Comparison of ENCODE assay signal across 8 cellular contexts in genomic region chr13:22114630-22115311, GRCh38.
DNase-seq lines count a peak whose midpoint lies in the region; ATAC-seq lines count a peak whose summit lies in the region.

No MANE protein-coding gene starts in this region.

- H3K27me3 ChIP-seq in H7 (ENCODE audit: control insufficient read depth, insufficient read depth, low read length) = no peaks in the 10 kb centered on the region

- DNase-seq in activated CD4-positive, CD25-positive, alpha-beta regulatory T cell (lab: John Stamatoyannopoulos, UW) = no peak
- peak; percentile 35 for DNase-seq in Jurkat, Clone E6-1 (ENCODE audit: low read depth, low spot score)
- peak; percentile 26 for DNase-seq in activated naive CD8-positive, alpha-beta T cell treated with anti-CD3 and anti-CD28 coated beads, Interleukin-2, amount 50 U/mL, for 24 hours
- DNase-seq in 8988T (no peak), cerebellar nuclear complex (lab: John Stamatoyannopoulos, UW) (no peak), H7 (no peak)

- peaks cover 20% of the 10 kb centered on the region for H3K36me3 Mint-ChIP-seq in activated naive CD8-positive, alpha-beta T cell treated with anti-CD3 and anti-CD28 coated beads, Interleukin-2, amount 50 U/mL, for 24 hours (ENCODE audit: low read depth)

- H3K36me3 ChIP-seq in H7 (replicated peaks; ENCODE audit: control insufficient read depth, insufficient read depth, low read length) = no peaks in the 10 kb centered on the region

- no peak overlapping the region for H3K4me3 ChIP-seq in Jurkat, Clone E6-1 (ENCODE audit: low read length)
- H3K4me3 ChIP-seq in H7 (ENCODE audit: insufficient read depth, low read depth, low read length) = no peak overlapping the region

- peak overlapping the region; percentile 91 for H3K27ac Mint-ChIP-seq in activated naive CD8-positive, alpha-beta T cell treated with anti-CD3 and anti-CD28 coated beads, Interleukin-2, amount 50 U/mL, for 24 hours

- peak; percentile 74 to 77 for ATAC-seq in activated CD4-positive, CD25-positive, alpha-beta regulatory T cell treated with anti-CD3 and anti-CD28 coated beads, Interleukin-2, amount 50 U/mL, for 24 hours
- ATAC-seq in GM21717 (IDR thresholded peaks at IDR 0.05; ENCODE audit: unreplicated experiment) = peak; percentile 77
- peak; percentile 80 for ATAC-seq in activated naive CD8-positive, alpha-beta T cell treated with anti-CD3 and anti-CD28 coated beads, Interleukin-2, amount 50 U/mL, for 24 hours

- peaks cover 78% of the 10 kb centered on the region for H3K4me1 Mint-ChIP-seq in activated naive CD8-positive, alpha-beta T cell treated with anti-CD3 and anti-CD28 coated beads, Interleukin-2, amount 50 U/mL, for 24 hours

- peaks cover 13% of the 10 kb centered on the region for H3K9me3 Mint-ChIP-seq in activated naive CD8-positive, alpha-beta T cell treated with anti-CD3 and anti-CD28 coated beads, Interleukin-2, amount 50 U/mL, for 24 hours

- H3K27me3 Mint-ChIP-seq in activated naive CD8-positive, alpha-beta T cell treated with anti-CD3 and anti-CD28 coated beads, Interleukin-2, amount 50 U/mL, for 24 hours = no peaks in the 10 kb centered on the region

- H3K4me3 Mint-ChIP-seq in activated naive CD8-positive, alpha-beta T cell treated with anti-CD3 and anti-CD28 coated beads, Interleukin-2, amount 50 U/mL, for 24 hours = peak overlapping the region; percentile 8

Comparison
In these comparisons a context has a peak if more than half of its experiments do, and no peak if none do; other contexts are left out.
1. DNase-seq: peak in Jurkat, Clone E6-1 (single experiment) and activated naive CD8-positive, alpha-beta T cell treated with anti-CD3 and anti-CD28 coated beads, Interleukin-2, amount 50 U/mL, for 24 hours (single experiment); none in activated CD4-positive, CD25-positive, alpha-beta regulatory T cell (0 of 4), 8988T (single experiment), cerebellar nuclear complex (0 of 2) and H7 (single experiment).
2. Peak in every context shown above with its lines, with median percentiles within 50 percentile points of each other: ATAC-seq.